Comparison of ENCODE assay signal across 1 cellular context in the genomic region with DNA sequence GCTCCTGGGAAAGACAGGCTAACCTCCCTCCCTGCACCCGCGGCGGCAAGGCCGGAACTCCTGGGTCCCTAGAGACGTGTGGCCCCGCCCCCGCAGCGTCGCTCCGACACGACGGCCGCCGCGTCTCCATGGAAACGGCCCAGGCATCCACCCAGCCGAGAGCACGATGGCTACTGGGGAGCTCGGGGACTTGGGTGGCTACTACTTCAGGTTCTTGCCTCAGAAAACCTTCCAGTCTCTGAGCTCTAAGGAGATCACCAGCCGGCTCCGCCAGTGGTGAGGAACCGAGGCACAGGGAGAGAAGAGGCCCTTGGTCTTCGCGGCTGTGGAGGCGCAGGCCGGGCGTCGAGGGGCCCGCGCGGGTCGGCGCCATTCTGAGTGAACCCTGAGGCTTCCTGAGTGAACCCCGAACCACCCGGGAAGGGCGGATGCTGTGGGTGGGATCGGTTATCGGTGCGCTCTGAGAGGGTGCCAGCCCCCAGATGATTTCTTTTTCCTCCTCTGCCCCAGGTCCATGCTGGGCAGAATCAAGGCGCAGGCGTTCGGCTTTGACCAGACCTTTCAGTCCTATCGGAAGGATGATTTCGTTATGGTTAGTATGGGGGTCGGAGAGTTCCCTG.
A peak's percentile ranks its signal among the peaks of the same experiment; 100 is the strongest.
TF ChIP-seq lines count a peak whose summit lies in the region.

A gene (plus strand): TSS at position 133 of the 620 bp plus-strand sequence. CDS start 34 bp downstream, at position 167.

TF ChIP-seq in HEK293, 187 proteins besides CTCF, POLR2A, EP300 and RAD21 (continued from another document):
- 0 out of 2 replicates have a peak, but pooled peaks have one; percentile 7 for TF ChIP-seq ZEB2 (tag by site-specific recombination; IDR thresholded peaks at IDR 0.05)
- TF ChIP-seq KLF10 (tag by site-specific recombination; IDR thresholded peaks at IDR 0.05): no peak
- TF ChIP-seq KLF16 (tag by site-specific recombination; IDR thresholded peaks at IDR 0.05): 0 out of 2 replicates have a peak, but pooled peaks have one; percentile 28
- TF ChIP-seq ZNF423 (tag by site-specific recombination; IDR thresholded peaks at IDR 0.05): peak; percentile 22; the same call in 1 of the 2 replicates
- peak; percentile 71 for TF ChIP-seq IKZF3 (tag by site-specific recombination; IDR thresholded peaks at IDR 0.05)
- TF ChIP-seq, protein P1, sequence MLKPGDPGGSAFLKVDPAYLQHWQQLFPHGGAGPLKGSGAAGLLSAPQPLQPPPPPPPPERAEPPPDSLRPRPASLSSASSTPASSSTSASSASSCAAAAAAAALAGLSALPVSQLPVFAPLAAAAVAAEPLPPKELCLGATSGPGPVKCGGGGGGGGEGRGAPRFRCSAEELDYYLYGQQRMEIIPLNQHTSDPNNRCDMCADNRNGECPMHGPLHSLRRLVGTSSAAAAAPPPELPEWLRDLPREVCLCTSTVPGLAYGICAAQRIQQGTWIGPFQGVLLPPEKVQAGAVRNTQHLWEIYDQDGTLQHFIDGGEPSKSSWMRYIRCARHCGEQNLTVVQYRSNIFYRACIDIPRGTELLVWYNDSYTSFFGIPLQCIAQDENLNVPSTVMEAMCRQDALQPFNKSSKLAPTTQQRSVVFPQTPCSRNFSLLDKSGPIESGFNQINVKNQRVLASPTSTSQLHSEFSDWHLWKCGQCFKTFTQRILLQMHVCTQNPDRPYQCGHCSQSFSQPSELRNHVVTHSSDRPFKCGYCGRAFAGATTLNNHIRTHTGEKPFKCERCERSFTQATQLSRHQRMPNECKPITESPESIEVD (tag by site-specific recombination; IDR thresholded peaks at IDR 0.05): no peak
- TF ChIP-seq ZNF610 (tag by site-specific recombination; IDR thresholded peaks at IDR 0.05; ENCODE audit: borderline replicate concordance): no peak
- TF ChIP-seq KLF8 (tag by site-specific recombination; IDR thresholded peaks at IDR 0.05): no peak
- TF ChIP-seq, protein P2, sequence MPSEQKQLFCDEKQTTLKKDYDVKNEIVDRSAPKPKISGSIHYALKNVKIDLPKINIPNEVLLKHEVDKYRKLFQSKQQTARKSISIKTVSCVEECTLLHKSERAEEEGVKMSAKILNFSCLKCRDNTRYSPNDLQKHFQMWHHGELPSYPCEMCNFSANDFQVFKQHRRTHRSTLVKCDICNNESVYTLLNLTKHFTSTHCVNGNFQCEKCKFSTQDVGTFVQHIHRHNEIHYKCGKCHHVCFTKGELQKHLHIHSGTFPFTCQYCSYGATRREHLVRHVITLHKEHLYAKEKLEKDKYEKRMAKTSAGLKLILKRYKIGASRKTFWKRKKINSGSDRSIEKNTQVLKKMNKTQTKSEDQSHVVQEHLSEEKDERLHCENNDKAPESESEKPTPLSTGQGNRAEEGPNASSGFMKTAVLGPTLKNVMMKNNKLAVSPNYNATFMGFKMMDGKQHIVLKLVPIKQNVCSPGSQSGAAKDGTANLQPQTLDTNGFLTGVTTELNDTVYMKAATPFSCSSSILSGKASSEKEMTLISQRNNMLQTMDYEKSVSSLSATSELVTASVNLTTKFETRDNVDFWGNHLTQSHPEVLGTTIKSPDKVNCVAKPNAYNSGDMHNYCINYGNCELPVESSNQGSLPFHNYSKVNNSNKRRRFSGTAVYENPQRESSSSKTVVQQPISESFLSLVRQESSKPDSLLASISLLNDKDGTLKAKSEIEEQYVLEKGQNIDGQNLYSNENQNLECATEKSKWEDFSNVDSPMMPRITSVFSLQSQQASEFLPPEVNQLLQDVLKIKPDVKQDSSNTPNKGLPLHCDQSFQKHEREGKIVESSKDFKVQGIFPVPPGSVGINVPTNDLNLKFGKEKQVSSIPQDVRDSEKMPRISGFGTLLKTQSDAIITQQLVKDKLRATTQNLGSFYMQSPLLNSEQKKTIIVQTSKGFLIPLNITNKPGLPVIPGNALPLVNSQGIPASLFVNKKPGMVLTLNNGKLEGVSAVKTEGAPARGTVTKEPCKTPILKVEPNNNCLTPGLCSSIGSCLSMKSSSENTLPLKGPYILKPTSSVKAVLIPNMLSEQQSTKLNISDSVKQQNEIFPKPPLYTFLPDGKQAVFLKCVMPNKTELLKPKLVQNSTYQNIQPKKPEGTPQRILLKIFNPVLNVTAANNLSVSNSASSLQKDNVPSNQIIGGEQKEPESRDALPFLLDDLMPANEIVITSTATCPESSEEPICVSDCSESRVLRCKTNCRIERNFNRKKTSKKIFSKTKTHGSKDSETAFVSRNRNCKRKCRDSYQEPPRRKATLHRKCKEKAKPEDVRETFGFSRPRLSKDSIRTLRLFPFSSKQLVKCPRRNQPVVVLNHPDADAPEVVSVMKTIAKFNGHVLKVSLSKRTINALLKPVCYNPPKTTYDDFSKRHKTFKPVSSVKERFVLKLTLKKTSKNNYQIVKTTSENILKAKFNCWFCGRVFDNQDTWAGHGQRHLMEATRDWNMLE (tag by site-specific recombination; conservative IDR thresholded peaks at IDR 0.05; ENCODE audit: low read depth): no peak
- TF ChIP-seq, protein P3, sequence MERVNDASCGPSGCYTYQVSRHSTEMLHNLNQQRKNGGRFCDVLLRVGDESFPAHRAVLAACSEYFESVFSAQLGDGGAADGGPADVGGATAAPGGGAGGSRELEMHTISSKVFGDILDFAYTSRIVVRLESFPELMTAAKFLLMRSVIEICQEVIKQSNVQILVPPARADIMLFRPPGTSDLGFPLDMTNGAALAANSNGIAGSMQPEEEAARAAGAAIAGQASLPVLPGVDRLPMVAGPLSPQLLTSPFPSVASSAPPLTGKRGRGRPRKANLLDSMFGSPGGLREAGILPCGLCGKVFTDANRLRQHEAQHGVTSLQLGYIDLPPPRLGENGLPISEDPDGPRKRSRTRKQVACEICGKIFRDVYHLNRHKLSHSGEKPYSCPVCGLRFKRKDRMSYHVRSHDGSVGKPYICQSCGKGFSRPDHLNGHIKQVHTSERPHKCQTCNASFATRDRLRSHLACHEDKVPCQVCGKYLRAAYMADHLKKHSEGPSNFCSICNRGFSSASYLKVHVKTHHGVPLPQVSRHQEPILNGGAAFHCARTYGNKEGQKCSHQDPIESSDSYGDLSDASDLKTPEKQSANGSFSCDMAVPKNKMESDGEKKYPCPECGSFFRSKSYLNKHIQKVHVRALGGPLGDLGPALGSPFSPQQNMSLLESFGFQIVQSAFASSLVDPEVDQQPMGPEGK (tag by site-specific recombination; IDR thresholded peaks at IDR 0.05): peak; percentile 36; the same call in 1 of the 2 replicates
- TF ChIP-seq PRDM1 (tag by site-specific recombination; IDR thresholded peaks at IDR 0.05): no peak
- TF ChIP-seq, protein P4, sequence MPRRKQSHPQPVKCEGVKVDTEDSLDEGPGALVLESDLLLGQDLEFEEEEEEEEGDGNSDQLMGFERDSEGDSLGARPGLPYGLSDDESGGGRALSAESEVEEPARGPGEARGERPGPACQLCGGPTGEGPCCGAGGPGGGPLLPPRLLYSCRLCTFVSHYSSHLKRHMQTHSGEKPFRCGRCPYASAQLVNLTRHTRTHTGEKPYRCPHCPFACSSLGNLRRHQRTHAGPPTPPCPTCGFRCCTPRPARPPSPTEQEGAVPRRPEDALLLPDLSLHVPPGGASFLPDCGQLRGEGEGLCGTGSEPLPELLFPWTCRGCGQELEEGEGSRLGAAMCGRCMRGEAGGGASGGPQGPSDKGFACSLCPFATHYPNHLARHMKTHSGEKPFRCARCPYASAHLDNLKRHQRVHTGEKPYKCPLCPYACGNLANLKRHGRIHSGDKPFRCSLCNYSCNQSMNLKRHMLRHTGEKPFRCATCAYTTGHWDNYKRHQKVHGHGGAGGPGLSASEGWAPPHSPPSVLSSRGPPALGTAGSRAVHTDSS (tag by site-specific recombination; IDR thresholded peaks at IDR 0.05): no peak
- TF ChIP-seq ZSCAN16 (tag by site-specific recombination; IDR thresholded peaks at IDR 0.05): no peak
- TF ChIP-seq GFI1B (tag by site-specific recombination; IDR thresholded peaks at IDR 0.05): no peak
- peak; percentile 30; the same call in 1 of the 2 replicates for TF ChIP-seq ZNF629 (tag by site-specific recombination; IDR thresholded peaks at IDR 0.05)
- TF ChIP-seq, protein P5, sequence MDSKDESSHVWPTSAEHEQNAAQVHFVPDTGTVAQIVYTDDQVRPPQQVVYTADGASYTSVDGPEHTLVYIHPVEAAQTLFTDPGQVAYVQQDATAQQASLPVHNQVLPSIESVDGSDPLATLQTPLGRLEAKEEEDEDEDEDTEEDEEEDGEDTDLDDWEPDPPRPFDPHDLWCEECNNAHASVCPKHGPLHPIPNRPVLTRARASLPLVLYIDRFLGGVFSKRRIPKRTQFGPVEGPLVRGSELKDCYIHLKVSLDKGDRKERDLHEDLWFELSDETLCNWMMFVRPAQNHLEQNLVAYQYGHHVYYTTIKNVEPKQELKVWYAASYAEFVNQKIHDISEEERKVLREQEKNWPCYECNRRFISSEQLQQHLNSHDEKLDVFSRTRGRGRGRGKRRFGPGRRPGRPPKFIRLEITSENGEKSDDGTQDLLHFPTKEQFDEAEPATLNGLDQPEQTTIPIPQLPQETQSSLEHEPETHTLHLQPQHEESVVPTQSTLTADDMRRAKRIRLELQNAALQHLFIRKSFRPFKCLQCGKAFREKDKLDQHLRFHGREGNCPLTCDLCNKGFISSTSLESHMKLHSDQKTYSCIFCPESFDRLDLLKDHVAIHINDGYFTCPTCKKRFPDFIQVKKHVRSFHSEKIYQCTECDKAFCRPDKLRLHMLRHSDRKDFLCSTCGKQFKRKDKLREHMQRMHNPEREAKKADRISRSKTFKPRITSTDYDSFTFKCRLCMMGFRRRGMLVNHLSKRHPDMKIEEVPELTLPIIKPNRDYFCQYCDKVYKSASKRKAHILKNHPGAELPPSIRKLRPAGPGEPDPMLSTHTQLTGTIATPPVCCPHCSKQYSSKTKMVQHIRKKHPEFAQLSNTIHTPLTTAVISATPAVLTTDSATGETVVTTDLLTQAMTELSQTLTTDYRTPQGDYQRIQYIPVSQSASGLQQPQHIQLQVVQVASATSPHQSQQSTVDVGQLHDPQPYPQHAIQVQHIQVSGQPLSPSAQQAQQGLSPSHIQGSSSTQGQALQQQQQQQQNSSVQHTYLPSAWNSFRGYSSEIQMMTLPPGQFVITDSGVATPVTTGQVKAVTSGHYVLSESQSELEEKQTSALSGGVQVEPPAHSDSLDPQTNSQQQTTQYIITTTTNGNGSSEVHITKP (tag by site-specific recombination; IDR thresholded peaks at IDR 0.05): peak; percentile 85
- TF ChIP-seq ZNF335 (tag by site-specific recombination; conservative IDR thresholded peaks at IDR 0.05): peak; percentile 57
- TF ChIP-seq, protein P6, sequence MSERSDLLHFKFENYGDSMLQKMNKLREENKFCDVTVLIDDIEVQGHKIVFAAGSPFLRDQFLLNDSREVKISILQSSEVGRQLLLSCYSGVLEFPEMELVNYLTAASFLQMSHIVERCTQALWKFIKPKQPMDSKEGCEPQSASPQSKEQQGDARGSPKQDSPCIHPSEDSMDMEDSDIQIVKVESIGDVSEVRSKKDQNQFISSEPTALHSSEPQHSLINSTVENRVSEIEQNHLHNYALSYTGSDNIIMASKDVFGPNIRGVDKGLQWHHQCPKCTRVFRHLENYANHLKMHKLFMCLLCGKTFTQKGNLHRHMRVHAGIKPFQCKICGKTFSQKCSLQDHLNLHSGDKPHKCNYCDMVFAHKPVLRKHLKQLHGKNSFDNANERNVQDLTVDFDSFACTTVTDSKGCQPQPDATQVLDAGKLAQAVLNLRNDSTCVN (tag by site-specific recombination; optimal IDR thresholded peaks at IDR 0.05): peak; percentile 20
- peak; percentile 41 for TF ChIP-seq SP2 (tag by site-specific recombination; IDR thresholded peaks at IDR 0.05)
